30 cellular contexts compared by ENCODE assay signal in the genomic region with DNA sequence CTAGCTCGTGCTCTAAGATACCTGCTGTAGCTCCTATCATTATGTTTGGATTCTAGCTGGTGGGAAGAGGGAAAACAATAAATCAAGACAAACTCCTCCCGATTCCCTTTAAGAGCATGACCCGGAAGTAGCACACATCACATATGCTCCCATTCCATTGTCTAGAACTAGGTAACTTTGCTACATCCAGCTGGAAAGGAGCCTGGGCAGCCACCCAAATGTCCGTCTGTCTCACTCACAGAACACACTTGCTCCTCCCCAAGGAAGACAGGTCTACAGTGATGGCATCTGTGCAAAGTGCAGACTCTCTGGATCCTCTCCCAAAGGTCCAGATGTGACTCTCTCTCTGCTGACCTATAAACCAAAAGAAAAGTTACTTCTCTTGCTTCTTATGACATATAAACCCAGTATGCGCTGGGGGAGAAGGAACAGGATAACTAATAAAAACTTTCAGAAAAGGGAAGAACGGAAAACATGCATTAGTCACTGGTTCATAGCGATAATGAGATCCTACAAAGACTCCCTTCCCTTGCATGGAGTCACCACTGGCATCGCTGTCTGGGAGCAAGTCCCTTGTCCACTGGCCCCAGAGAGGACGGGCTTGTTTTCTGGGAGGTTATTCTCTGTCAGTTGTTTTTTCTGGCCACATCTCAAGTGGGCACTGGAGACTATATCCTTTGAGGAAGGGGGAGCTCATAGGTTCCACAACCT. TPM values are rescaled to one million over a fixed set of nuclear protein-coding genes. Genes with fewer than 3 reads are reported as not detected.
DNase-seq lines count a peak whose midpoint lies in the region; ATAC-seq, FAIRE-seq and TF ChIP-seq lines count a peak whose summit lies in the region.
"Had no signal": no experiment of that assay in that cellular context is flagged by ENCODE, and none has a peak within 500 bp of the region (broad histone marks: within the 10 kb centered on the region; RNA-seq: fewer than 3 reads in every experiment).

No MANE protein-coding gene starts in this region.

- peak; percentile 84 for FAIRE-seq in endothelial cell of umbilical vein (lab: Jason Lieb, UNC)
- FAIRE-seq: HTR-8/SVneo had no signal

- TF ChIP-seq POLR2A in endothelial cell of umbilical vein (IDR thresholded peaks at IDR 0.05; ENCODE audit: low read depth, low read length) = no peak
- TF ChIP-seq POLR2A in sigmoid colon (IDR thresholded peaks at IDR 0.05) = no peak

- H3K4me3 Mint-ChIP-seq in Calu3 (ENCODE audit: low read depth, unreplicated experiment) = no peak overlapping the region
- H3K4me3 Mint-ChIP-seq: neural crest cell; T-helper 2 cell treated with Interferon-gamma antibody and Interleukin-4, amounts not matched to agents 5 μg/mL and 100 μg/mL, for 36 hours had no signal

- H3K4me2 ChIP-seq in endothelial cell of umbilical vein (ENCODE audit: insufficient read depth, low read length) = peak overlapping the region; percentile 65

- no peaks in the 10 kb centered on the region for H3K27me3 ChIP-seq in right atrium auricular region
- H3K27me3 ChIP-seq in MG63 = peaks cover 65% of the 10 kb centered on the region
- peaks cover 4 to 11% of the 10 kb centered on the region in 2 experiments for H3K27me3 ChIP-seq in endothelial cell of umbilical vein (ENCODE audit: control insufficient read depth in 2 of 2, insufficient read depth in 2 of 2, low read length in 2 of 2)
- peaks cover 0 to 52% (median 0%) of the 10 kb centered on the region in 3 donors for H3K27me3 ChIP-seq in sigmoid colon
- H3K27me3 ChIP-seq: body of pancreas, upper lobe of left lung had no signal

- H3K4me1 Mint-ChIP-seq in Calu3 (ENCODE audit: low read depth, unreplicated experiment) = no peaks in the 10 kb centered on the region
- H3K4me1 Mint-ChIP-seq: neural crest cell had no signal

- H3K79me2 ChIP-seq in endothelial cell of umbilical vein (ENCODE audit: control insufficient read depth, insufficient read depth, low read length) = no peaks in the 10 kb centered on the region

- no peak overlapping the region for H3K9ac ChIP-seq in endothelial cell of umbilical vein (replicated peaks; ENCODE audit: extremely low read depth, insufficient read depth, low read length)

- H3K9me3 Mint-ChIP-seq in Calu3 (ENCODE audit: low read depth, unreplicated experiment) = no peaks in the 10 kb centered on the region
- H3K9me3 Mint-ChIP-seq: neural crest cell; T-helper 2 cell treated with Interferon-gamma antibody and Interleukin-4, amounts not matched to agents 5 μg/mL and 100 μg/mL, for 36 hours had no signal

- no peaks in the 10 kb centered on the region for H4K20me1 ChIP-seq in endothelial cell of umbilical vein (replicated peaks; ENCODE audit: control insufficient read depth, extremely low read depth, insufficient read depth, low read length)

- DNase-seq in right atrium auricular region (ENCODE audit: low spot score) (peak; percentile 42), left cardiac atrium (no peak), MG63 (peak; percentile 37), endothelial cell of umbilical vein (ENCODE audit: low read depth, low spot score) (peak; percentile 41), sigmoid colon (peak; percentile 12), Calu3 (no peak), hepatic stellate cell (ENCODE audit: low spot score) (no peak)
- DNase-seq: ACHN; activated CD4-positive, alpha-beta T cell treated with anti-CD3 and anti-CD28 coated beads for 48 hours; activated naive CD4-positive, alpha-beta T cell; activated T-cell treated with anti-CD3 and anti-CD28 coated beads, Interleukin-2, amount 50 U/mL, for 48 hours; KG1; NCI-H1048; NCI-H187 treated with DMSO at 0.1 percent for 48 hours; NCI-H526 treated with DMSO at 0.1 percent for 48 hours; right cardiac atrium; stimulated activated CD4-positive, alpha-beta T cell treated with anti-CD3 and anti-CD28 coated beads, Interleukin-12 subunit alpha, Interleukin-12 subunit beta, amount 100 ng/mL, for 4 hours; stimulated activated CD4-positive, alpha-beta T cell treated with anti-CD3 and anti-CD28 coated beads, Interleukin-4, amount 100 ng/mL, for 1 hour; upper lobe of left lung; WERI-Rb-1 had no signal

- TF ChIP-seq EP300 in sigmoid colon (IDR thresholded peaks at IDR 0.05) = no peak

- H3K27ac ChIP-seq in right atrium auricular region = no peak overlapping the region
- H3K27ac ChIP-seq in endothelial cell of umbilical vein (ENCODE audit: insufficient read depth, low read depth, low read length) = no peak overlapping the region
- H3K27ac ChIP-seq in sigmoid colon = no peak overlapping the region
- H3K27ac ChIP-seq: body of pancreas, heart left ventricle, RWPE1, upper lobe of left lung, WERI-Rb-1 had no signal

- H3K36me3 Mint-ChIP-seq in Calu3 (ENCODE audit: insufficient read depth, unreplicated experiment) = no peaks in the 10 kb centered on the region

- H3K36me3 ChIP-seq in right atrium auricular region (no peaks in the 10 kb centered on the region), MG63 (no peaks in the 10 kb centered on the region), endothelial cell of umbilical vein (ENCODE audit: control insufficient read depth in 2 of 2, extremely low read depth in 1 of 2, insufficient read depth in 2 of 2, low read length in 2 of 2) (no peaks in the 10 kb centered on the region), sigmoid colon (no peaks in the 10 kb centered on the region)
- H3K36me3 ChIP-seq: heart left ventricle, upper lobe of left lung, WERI-Rb-1 had no signal

- dilution Hi-C loops in endothelial cell of umbilical vein (cut with MboI; ENCODE audit: extremely low pct_ligation_motif_present, low sequenced_read_pairs) = no loop called here

- H3K4me3 ChIP-seq in right atrium auricular region (no peak overlapping the region), MG63 (no peak overlapping the region), endothelial cell of umbilical vein (replicated peaks in 1 of 3; ENCODE audit: insufficient read depth in 1 of 3, low read depth in 1 of 3, low read length in 3 of 3) (peak overlapping the region in 1 of 3 experiments; percentile 19), sigmoid colon (no peak overlapping the region)
- H3K4me3 ChIP-seq: body of pancreas, heart left ventricle, lung, upper lobe of left lung had no signal

- intact Hi-C loops in left cardiac atrium (cut with DNase I) (no loop called here), endothelial cell of umbilical vein (cut with micrococcal nuclease) (no loop called here), sigmoid colon (cut with DNase I) (no loop called here), Calu3 (cut with micrococcal nuclease; ENCODE audit: unreplicated experiment) (no loop called here)

- BruUV-seq in endothelial cell of umbilical vein (replicated peaks; lab: Mats Ljungman, UMichigan) (no TSS peak), Calu3 (replicated peaks; lab: Mats Ljungman, UMichigan) (no TSS peak)

- peaks cover 98% of the 10 kb centered on the region for H3K27me3 Mint-ChIP-seq in Calu3 (ENCODE audit: unreplicated experiment)

- no peak for ATAC-seq in left cardiac atrium
- ATAC-seq in GM21367 (IDR thresholded peaks at IDR 0.05; ENCODE audit: unreplicated experiment) = no peak
- ATAC-seq: body of pancreas, HCT116 had no signal

- H3K27ac Mint-ChIP-seq in Calu3 (ENCODE audit: unreplicated experiment) = no peak overlapping the region
- H3K27ac Mint-ChIP-seq: T-helper 2 cell treated with Interferon-gamma antibody and Interleukin-4, amounts not matched to agents 5 μg/mL and 100 μg/mL, for 36 hours had no signal

- peak overlapping the region; percentile 2 for H2AFZ ChIP-seq in endothelial cell of umbilical vein (ENCODE audit: low read depth, low read length)

- POLR2A ChIA-PET in endothelial cell of umbilical vein (lab: Charles Lee) = interaction anchor here (0.7 kb wide), 1 partner anchor 529 kb away, joined by 3 read pairs; no protein-coding TSS in a partner anchor

- H3K9me1 ChIP-seq in endothelial cell of umbilical vein (replicated peaks; ENCODE audit: control insufficient read depth, extremely low read depth, insufficient read depth, low read length) = no peaks in the 10 kb centered on the region

- TF ChIP-seq CTCF in right atrium auricular region (IDR thresholded peaks at IDR 0.05) (no peak), endothelial cell of umbilical vein (IDR thresholded peaks at IDR 0.05; ENCODE audit: extremely low read depth in 1 of 2, insufficient read depth in 1 of 2, low read depth in 1 of 2, low read length in 2 of 2) (no peak), sigmoid colon (IDR thresholded peaks at IDR 0.05) (no peak), Calu3 (IDR thresholded peaks at IDR 0.05; ENCODE audit: unreplicated experiment) (no peak)

- 50 to 62% methylated on average over 9 of the region's 9 CpGs for WGBS in sigmoid colon, 2 donors

- H3K9me3 ChIP-seq in right atrium auricular region (no peaks in the 10 kb centered on the region), MG63 (no peaks in the 10 kb centered on the region), endothelial cell of umbilical vein (replicated peaks; ENCODE audit: control insufficient read depth, insufficient read depth, low read length) (no peaks in the 10 kb centered on the region), sigmoid colon (no peaks in the 10 kb centered on the region)
- H3K9me3 ChIP-seq: body of pancreas, heart left ventricle, upper lobe of left lung had no signal

- H3K4me1 ChIP-seq in right atrium auricular region = peaks cover 0 to 4% of the 10 kb centered on the region in 2 donors
- H3K4me1 ChIP-seq in endothelial cell of umbilical vein (ENCODE audit: control insufficient read depth, extremely low read depth, insufficient read depth, low read length) = peaks cover 10% of the 10 kb centered on the region
- H3K4me1 ChIP-seq in sigmoid colon = peaks cover 0 to 4% (median 0%) of the 10 kb centered on the region in 4 donors
- H3K4me1 ChIP-seq: body of pancreas, upper lobe of left lung had no signal

- CTCF ChIA-PET in endothelial cell of umbilical vein (lab: Charles Lee) = interaction anchor here (0.6 to 4.3 kb wide), 8 partner anchors 9 to 163 kb away, joined by 3 to 32 read pairs (median 5); no protein-coding TSS in a partner anchor
- CTCF ChIA-PET in Calu3 (lab: Charles Lee) = interaction anchor here (0.7 to 1.6 kb wide), 4 partner anchors 14 to 115 kb away, joined by 3 to 6 read pairs (median 4); a partner anchor contains a TSS

RNA-seq across cellular contexts. Expression of a gene that starts 29.9 kb away (rescaled TPM):
- 1 to 10 TPM; 2.1 to 5.1 TPM for total RNA-seq in right atrium auricular region
- 1 to 10 TPM; 1.6 to 1.7 TPM for total RNA-seq in left cardiac atrium
- total RNA-seq in MG63 (2014; rRNA removed; shearing (Covaris generic); ENCODE audit: low replicate concordance) = 1.8 and 8.7 TPM in 2 replicates
- total RNA-seq in endothelial cell of umbilical vein = not detected in 2 replicates
- polyA plus RNA-seq in endothelial cell of umbilical vein = 0.01 TPM in 1 of 2 replicates, not detected in the other
- polyA plus RNA-seq in endothelial cell of umbilical vein (2011; cell fraction: cytosol; rRNA removed) = not detected in 2 replicates
- not detected in 2 replicates for polyA plus RNA-seq in endothelial cell of umbilical vein (2011; cell fraction: nucleus; rRNA removed)
- not detected in 2 replicates for polyA plus RNA-seq in endothelial cell of umbilical vein (2012)
- not detected in 2 replicates for polyA minus RNA-seq in endothelial cell of umbilical vein
- polyA minus RNA-seq in endothelial cell of umbilical vein (2011; cell fraction: cytosol; rRNA and poly(A)+ RNA removed) = not detected
- not detected in 2 replicates for polyA minus RNA-seq in endothelial cell of umbilical vein (2011; cell fraction: nucleus; rRNA and poly(A)+ RNA removed)
- 1 to 10 TPM; 1.8 to 2.8 (median 2.2) TPM for total RNA-seq in sigmoid colon
- 10 to 100 TPM in 1 of 3 donors, 1 to 10 TPM in 2; 1.6 to 20.2 (median 1.8) TPM for polyA plus RNA-seq in sigmoid colon
- total RNA-seq in Calu3 (2022) = 2.5 and 2.8 TPM in 2 replicates
- total RNA-seq: activated CD8-positive, alpha-beta memory T cell treated with anti-CD3 and anti-CD28 coated beads for 36 hours had no signal

Comparison
In these comparisons a context has a peak if more than half of its experiments do, and no peak if none do; other contexts are left out.
1. DNase-seq: peak in right atrium auricular region (single experiment), MG63 (single experiment), endothelial cell of umbilical vein (single experiment) and sigmoid colon (single experiment); none in left cardiac atrium (single experiment), Calu3 (single experiment) and hepatic stellate cell (single experiment).